8 cellular contexts compared by ENCODE assay signal in genomic region chr15:65318870-65319356, GRCh38.
DNase-seq lines count a peak whose midpoint lies in the region; ATAC-seq lines count a peak whose summit lies in the region.

No MANE protein-coding gene starts in this region.

- peak; percentile 55 for ATAC-seq in HG02678 (IDR thresholded peaks at IDR 0.05; ENCODE audit: unreplicated experiment)
- ATAC-seq in GM21619 (IDR thresholded peaks at IDR 0.05; ENCODE audit: unreplicated experiment) = no peak

- no peak overlapping the region for H3K27ac ChIP-seq in caudate nucleus (ENCODE audit: low read depth, low read length)

- DNase-seq in D341Med (ENCODE audit: low spot score) (peak; percentile 90), NCI-H226 (peak; percentile 64), caudate nucleus (lab: John Stamatoyannopoulos, UW) (peak in 60 of 61 donors; percentile 3 to 88 (median 69)), kidney tubule cell (ENCODE audit: low spot score) (peak; percentile 78)
- peak; percentile 39 to 57 (median 48) for DNase-seq in activated CD4-positive, CD25-positive, alpha-beta regulatory T cell (lab: John Stamatoyannopoulos, UW)
- DNase-seq in stimulated activated CD4-positive, alpha-beta T cell treated with anti-CD3 and anti-CD28 coated beads, Interleukin-4, amount 100 ng/mL, for 24 hours = peak; percentile 79
